Comparison of ENCODE assay signal across 29 cellular contexts in genomic region chr1:94823116-94823515, GRCh38. TPM values are rescaled to one million over a fixed set of nuclear protein-coding genes. Genes with fewer than 3 reads are reported as not detected.
A peak's percentile ranks its signal among the peaks of the same experiment; 100 is the strongest.
DNase-seq lines count a peak whose midpoint lies in the region; ATAC-seq, FAIRE-seq and TF ChIP-seq lines count a peak whose summit lies in the region.
"Had no signal": no experiment of that assay in that cellular context is flagged by ENCODE, and none has a peak within 500 bp of the region (broad histone marks: within the 10 kb centered on the region; RNA-seq: fewer than 3 reads in every experiment).

No MANE protein-coding gene starts in this region.

- no peak for TF ChIP-seq EP300 in H1 (IDR thresholded peaks at IDR 0.05; ENCODE audit: borderline replicate concordance in 1 of 2, low read depth in 2 of 2, low read length in 2 of 2)

- H2AFZ ChIP-seq in H1 (ENCODE audit: low read length) (no peak overlapping the region), neuronal stem cell (ENCODE audit: low read length) (no peak overlapping the region)
- H2AFZ ChIP-seq: GM23338 had no signal

- H3K79me1 ChIP-seq in H1 (ENCODE audit: low read depth, low read length) (no peaks in the 10 kb centered on the region), neuronal stem cell (ENCODE audit: low read depth, low read length) (no peaks in the 10 kb centered on the region)

- no peak overlapping the region for H2BK120ac ChIP-seq in H1 (replicated peaks; ENCODE audit: low read depth, low read length)
- no peak overlapping the region for H2BK120ac ChIP-seq in neuronal stem cell (ENCODE audit: low read depth, low read length)

- H3K36me3 ChIP-seq in H1 (ENCODE audit: control insufficient read depth in 2 of 4, insufficient read depth in 4 of 4, low read length in 3 of 4) (no peaks in the 10 kb centered on the region; a peak in 1 of 8 replicates), neuronal stem cell (replicated peaks in 1 of 2; ENCODE audit: control insufficient read depth in 2 of 2, insufficient read depth in 2 of 2, low read length in 2 of 2) (no peaks in the 10 kb centered on the region), ascending aorta (peaks cover 0 to 4% of the 10 kb centered on the region in 2 donors)
- H3K36me3 ChIP-seq: BE2C, HAP-1 had no signal

- DNase-seq in LoVo (ENCODE audit: low spot score), result peak; percentile 38
- no peak for DNase-seq in H1 (ENCODE audit: low read depth in 1 of 2, low spot score in 2 of 2)
- no peak for DNase-seq in left colon
- DNase-seq in neuronal stem cell (ENCODE audit: low spot score), result no peak
- DNase-seq in ascending aorta (ENCODE audit: low spot score in 2 of 2), result no peak
- DNase-seq in stimulated activated CD8-positive, alpha-beta memory T cell treated with anti-CD3 and anti-CD28 coated beads, Interleukin-4, amount 100 ng/mL, for 48 hours, result no peak
- no peak for DNase-seq in NCI-H1417 (lab: John Stamatoyannopoulos, UW)
- DNase-seq: 8988T; ACHN; BE2C; CD8-positive, alpha-beta memory T cell; DMS153; DND-41; HFFc6; Kasumi-1; MV-4-11; NCI-H1105 treated with DMSO at 0.1 percent for 48 hours; NCI-H2029; NCI-H446; NCI-H524 treated with DMSO at 0.1 percent for 48 hours; NCI-H774 had no signal

- H2BK5ac ChIP-seq in H1 (ENCODE audit: low read depth, low read length), result 0 out of 2 replicates have a peak overlapping the region, but pooled peaks have one; percentile 38
- H2BK5ac ChIP-seq in neuronal stem cell (ENCODE audit: low read length), result no peak overlapping the region

- H4K20me1 ChIP-seq in H1 (replicated peaks in 1 of 2; ENCODE audit: control insufficient read depth in 1 of 2, insufficient read depth in 2 of 2, low read length in 2 of 2), result no peaks in the 10 kb centered on the region

- H3K23ac ChIP-seq in H1 (ENCODE audit: insufficient read length) (no peak overlapping the region), neuronal stem cell (ENCODE audit: low read depth, low read length, poor library complexity) (peak overlapping the region; percentile 34)

- no peak overlapping the region for H4K5ac ChIP-seq in H1 (ENCODE audit: insufficient read length, low read depth, low read length)

- H3K4me2 ChIP-seq in H1 (ENCODE audit: insufficient read depth in 1 of 2, low read depth in 2 of 2, low read length in 2 of 2), result no peak overlapping the region
- no peak overlapping the region for H3K4me2 ChIP-seq in neuronal stem cell (ENCODE audit: insufficient read depth, low read length, poor library complexity, severe bottlenecking)
- H3K4me2 ChIP-seq: GM23338 had no signal

- TF ChIP-seq RAD21 in H1 (IDR thresholded peaks at IDR 0.05 in 1 of 2, conservative IDR thresholded peaks at IDR 0.05 in 1 of 2; ENCODE audit: low read depth in 2 of 2, low read length in 2 of 2), result no peak

- WGBS in H1 (ENCODE audit: extremely low coverage in 1 of 2, insufficient coverage in 1 of 2, insufficient read length in 1 of 2, insufficient replicate concordance in 2 of 2, low coverage in 1 of 2, low lambda C conversion rate in 2 of 2, missing lambda C conversion rate in 1 of 2), 2 experiments, result 77% methylated on average over 3 of the region's 3 CpGs; no CpG with 5 or more reads in 1 of the 2 experiments
- no CpG with 5 or more reads among the region's 3 CpGs for WGBS in neuronal stem cell (ENCODE audit: extremely low coverage in 2 of 2, insufficient read length in 2 of 2, insufficient replicate concordance in 1 of 2), 2 donors

- no peak for FAIRE-seq in H1 (lab: Jason Lieb, UNC)
- FAIRE-seq: GM12892, HTR-8/SVneo, K562 had no signal

- peak; percentile 43 for ATAC-seq in left colon
- no peak for ATAC-seq in GM19397 (IDR thresholded peaks at IDR 0.05; ENCODE audit: unreplicated experiment)
- ATAC-seq: GM23338, K562, Right ventricle myocardium inferior had no signal

- TF ChIP-seq CTCF in H1 (IDR thresholded peaks at IDR 0.05; ENCODE audit: control extremely low read depth in 1 of 3, insufficient read depth in 1 of 3, low read depth in 1 of 3, low read length in 3 of 3), result no peak
- no peak for TF ChIP-seq CTCF in ascending aorta (IDR thresholded peaks at IDR 0.05)

- intact Hi-C loops in left colon (cut with DNase I, micrococcal nuclease), result no loop called here
- intact Hi-C loops in ascending aorta (cut with DNase I), result no loop called here

- no peak overlapping the region for H3K14ac ChIP-seq in H1 (ENCODE audit: insufficient read length)
- no peak overlapping the region for H3K14ac ChIP-seq in neuronal stem cell (ENCODE audit: low read length)

- H2BK15ac ChIP-seq in H1 (ENCODE audit: low read length), result no peak overlapping the region
- no peak overlapping the region for H2BK15ac ChIP-seq in neuronal stem cell (ENCODE audit: low read length)

- CTCF ChIA-PET in H1 (lab: Charles Lee; ENCODE audit: partially characterized antibody), result interaction anchor here (1.3 kb wide), 1 partner anchor 10 kb away, joined by 4 read pairs; no protein-coding TSS in a partner anchor

- no peak overlapping the region for H3K18ac ChIP-seq in H1 (ENCODE audit: extremely low read depth, low read length)
- H3K18ac ChIP-seq in neuronal stem cell (ENCODE audit: low read length), result no peak overlapping the region

- no peak overlapping the region for H3K56ac ChIP-seq in H1 (replicated peaks; ENCODE audit: insufficient read length, low read depth, low read length)

- H3K27me3 ChIP-seq in H1 (replicated peaks in 1 of 4; ENCODE audit: control insufficient read depth in 3 of 4, extremely low read depth in 1 of 4, insufficient read depth in 3 of 4, low read length in 3 of 4), result peaks cover 0 to 6% (median 2%) of the 10 kb centered on the region in 4 experiments; a peak in 1 of 7 replicates
- peaks cover 0 to 25% (median 0%) of the 10 kb centered on the region in 3 experiments for H3K27me3 ChIP-seq in neuronal stem cell (ENCODE audit: control insufficient read depth in 3 of 3, insufficient read depth in 3 of 3, low read depth in 1 of 3, low read length in 3 of 3)
- no peaks in the 10 kb centered on the region for H3K27me3 ChIP-seq in ascending aorta
- H3K27me3 ChIP-seq: BE2C had no signal

- H3K4me1 ChIP-seq in H1 (replicated peaks in 1 of 4; ENCODE audit: control insufficient read depth in 3 of 4, insufficient read depth in 4 of 4, low read length in 3 of 4), result peaks cover 2 to 9% (median 6%) of the 10 kb centered on the region in 4 experiments; a peak in 6 of 7 replicates
- H3K4me1 ChIP-seq in neuronal stem cell (ENCODE audit: control insufficient read depth in 2 of 2, insufficient read depth in 1 of 2, low read depth in 1 of 2, low read length in 2 of 2), result peaks cover 8 to 12% of the 10 kb centered on the region in 2 donors
- H3K4me1 ChIP-seq in ascending aorta, result peaks cover 0 to 5% of the 10 kb centered on the region in 2 donors
- H3K4me1 ChIP-seq: BE2C had no signal

- H2BK20ac ChIP-seq in H1 (ENCODE audit: low read length), result peak overlapping the region; percentile 27; the same call in 1 of the 2 replicates

- peaks cover 8% of the 10 kb centered on the region; the same call in 1 of the 2 replicates for H3K23me2 ChIP-seq in H1 (ENCODE audit: low read depth, low read length)

- H2AK5ac ChIP-seq in H1 (ENCODE audit: low read depth, low read length), result no peak overlapping the region
- H2AK5ac ChIP-seq in neuronal stem cell (ENCODE audit: low read depth, low read length), result no peak overlapping the region

- H3K4ac ChIP-seq in H1 (replicated peaks; ENCODE audit: insufficient read length, low read depth, low read length), result no peak overlapping the region
- no peak overlapping the region for H3K4ac ChIP-seq in neuronal stem cell (ENCODE audit: low read length)

- no peak for TF ChIP-seq POLR2A in H1 (IDR thresholded peaks at IDR 0.05; ENCODE audit: control extremely low read depth in 1 of 2, low read depth in 2 of 2, low read length in 2 of 2)

- no peak overlapping the region for H3K4me3 ChIP-seq in H1 (ENCODE audit: extremely low read depth in 1 of 4, insufficient read depth in 2 of 4, low read depth in 3 of 4, low read length in 4 of 4)
- H3K4me3 ChIP-seq in neuronal stem cell (ENCODE audit: low read length in 2 of 2), result no peak overlapping the region
- H3K4me3 ChIP-seq in ascending aorta, result no peak overlapping the region
- H3K4me3 ChIP-seq: GM23338, HAP-1, K562 had no signal

- no peak overlapping the region for H4K91ac ChIP-seq in H1 (replicated peaks; ENCODE audit: insufficient read length, low read length)
- H4K91ac ChIP-seq in neuronal stem cell (ENCODE audit: low read depth, low read length, poor library complexity), result no peak overlapping the region

- POLR2A ChIA-PET in H1 (lab: Charles Lee; ENCODE audit: partially characterized antibody), result interaction anchor here (0.6 kb wide), 1 partner anchor 244 kb away, joined by 3 read pairs; no protein-coding TSS in a partner anchor

- H4K8ac ChIP-seq in H1 (ENCODE audit: extremely low read depth, insufficient read depth, low read length), result no peak overlapping the region
- H4K8ac ChIP-seq in neuronal stem cell (ENCODE audit: low read depth, low read length), result no peak overlapping the region

- H3K9ac ChIP-seq in H1 (replicated peaks in 1 of 4; ENCODE audit: extremely low read depth in 1 of 4, low read depth in 3 of 4, low read length in 3 of 4), result no peak overlapping the region; a peak in 1 of 7 replicates
- H3K9ac ChIP-seq in neuronal stem cell (ENCODE audit: low read depth, low read length, poor library complexity), result peak overlapping the region; percentile 61

- H3K27ac ChIP-seq in H1 (ENCODE audit: low read depth, low read length), result no peak overlapping the region
- no peak overlapping the region for H3K27ac ChIP-seq in neuronal stem cell (replicated peaks; ENCODE audit: low read length)
- no peak overlapping the region for H3K27ac ChIP-seq in ascending aorta

- H2BK12ac ChIP-seq in H1 (ENCODE audit: low read depth, low read length) (peak overlapping the region; percentile 46; the same call in 1 of the 2 replicates), neuronal stem cell (ENCODE audit: low read length) (no peak overlapping the region)

- no peaks in the 10 kb centered on the region for H3K9me3 ChIP-seq in H1 (ENCODE audit: insufficient read depth in 2 of 2, low read depth in 1 of 2, low read length in 1 of 2)
- no peaks in the 10 kb centered on the region for H3K9me3 ChIP-seq in neuronal stem cell (replicated peaks in 1 of 2; ENCODE audit: control insufficient read depth in 2 of 2, insufficient read depth in 1 of 2, low read depth in 1 of 2, low read length in 2 of 2)
- H3K9me3 ChIP-seq in ascending aorta, result no peaks in the 10 kb centered on the region
- H3K9me3 ChIP-seq: BE2C, HAP-1 had no signal

- no peaks in the 10 kb centered on the region for H3K79me2 ChIP-seq in H1 (ENCODE audit: control insufficient read depth in 1 of 2, insufficient read depth in 2 of 2, low read length in 2 of 2)

RNA-seq across cellular contexts. Expression of gene SLC44A3, which starts 3.0 kb away (rescaled TPM):
- total RNA-seq in H1 (2021; fragmentation: NEBNext Ultra II Directional; extraction: Animal tissue kit (Norgen Biotek cat#: 25700)), result 4.2 and 5.0 TPM in 2 replicates
- 3.6 and 5.0 TPM in 2 replicates for polyA plus RNA-seq in H1 (2011; rRNA removed)
- 4.0 TPM for polyA plus RNA-seq in H1 (2011; cell fraction: cytosol; rRNA removed)
- 5.3 TPM for polyA plus RNA-seq in H1 (2011; cell fraction: nucleus; rRNA removed)
- 3.2 to 5.1 TPM (median 4.6 TPM) in 4 replicates for polyA plus RNA-seq in H1 (2012, experiment 1 of 2)
- 2.2 TPM for polyA plus RNA-seq in H1 (2012, experiment 2 of 2)
- 5.2 TPM for polyA plus RNA-seq in H1 (2013, experiment 1 of 2)
- polyA plus RNA-seq in H1 (2013, experiment 2 of 2), result 5.8 TPM
- 7.8 and 9.9 TPM in 2 replicates for polyA minus RNA-seq in H1 (2011; rRNA and poly(A)+ RNA removed)
- polyA minus RNA-seq in H1 (2011; cell fraction: cytosol; rRNA and poly(A)+ RNA removed), result 1.1 TPM
- polyA minus RNA-seq in H1 (2011; cell fraction: nucleus; rRNA and poly(A)+ RNA removed), result 11.1 TPM
- total RNA-seq in left colon (10 to 100 TPM; 72.1 to 95.5 TPM), ascending aorta (not detected)
- 0.82 TPM for polyA plus RNA-seq in neuronal stem cell (2013, experiment 1 of 2)
- polyA plus RNA-seq in neuronal stem cell (2013, experiment 2 of 2), result 1.1 TPM
- total RNA-seq: K562 had no signal
- polyA plus RNA-seq: CD14-positive monocyte, K562 had no signal

Comparison
In these comparisons a context has a peak if more than half of its experiments do, and no peak if none do; other contexts are left out.
1. RNA of gene SLC44A3, which starts 3.0 kb away (total RNA-seq): 72.1 to 95.5 TPM in left colon; 4.2 to 5.0 TPM in H1 and not detected in ascending aorta (single experiment); every median in the first group is over 10 times any median in the second.